13 cellular contexts compared by ENCODE assay signal in genomic region chr4:78611215-78611558, GRCh38.
"Had no signal": no experiment of that assay in that cellular context is flagged by ENCODE, and none has a peak within 500 bp of the region (broad histone marks: within the 10 kb centered on the region; RNA-seq: fewer than 3 reads in every experiment).

No MANE protein-coding gene starts in this region.

- ATAC-seq: gastrocnemius medialis, heart right ventricle had no signal

- H3K27ac Mint-ChIP-seq: memory B cell, nephron progenitor cell had no signal

- H3K9me3 Mint-ChIP-seq: memory B cell, nephron progenitor cell had no signal

- H3K36me3 ChIP-seq: colonic mucosa, gastrocnemius medialis, left ventricle myocardium inferior had no signal

- H3K9me3 ChIP-seq: colonic mucosa, gastrocnemius medialis, heart right ventricle, left ventricle myocardium inferior, sigmoid colon, stomach had no signal

- H3K27me3 Mint-ChIP-seq: memory B cell had no signal

- DNase-seq: activated CD4-positive, alpha-beta T cell treated with anti-CD3 and anti-CD28 coated beads for 4 hours; activated effector memory CD4-positive, alpha-beta T cell treated with Interleukin-2 at 50 U/mL for 16 hours; colonic mucosa; gastrocnemius medialis; heart right ventricle; kidney; left ventricle myocardium inferior; nephron progenitor cell; sigmoid colon; stimulated activated CD4-positive, alpha-beta T cell treated with anti-CD3 and anti-CD28 coated beads, Interleukin-12 subunit alpha, Interleukin-12 subunit beta, amount 100 ng/mL, for 4 hours; stomach; T-helper 9 cell had no signal

- H3K27ac ChIP-seq: colonic mucosa, gastrocnemius medialis, heart right ventricle, left ventricle myocardium inferior, sigmoid colon, stomach had no signal

- H3K4me3 Mint-ChIP-seq: nephron progenitor cell had no signal

- H3K36me3 Mint-ChIP-seq: memory B cell had no signal

- H3K4me1 ChIP-seq: colonic mucosa, gastrocnemius medialis had no signal

- H3K4me3 ChIP-seq: colonic mucosa, gastrocnemius medialis, heart right ventricle, left ventricle myocardium inferior, sigmoid colon, stomach had no signal
